In genomic region chr6:162245831-162246230, GRCh38 we compare ENCODE assay signal across 20 cellular contexts.
"Had no signal": no experiment of that assay in that cellular context is flagged by ENCODE, and none has a peak within 500 bp of the region (broad histone marks: within the 10 kb centered on the region; RNA-seq: fewer than 3 reads in every experiment).

No MANE protein-coding gene starts in this region.

- H3K27ac ChIP-seq: foreskin keratinocyte, parathyroid adenoma, prostate gland, testis, tibial nerve, upper lobe of right lung, vagina had no signal

- DNase-seq: effector CD4-positive, alpha-beta T cell; endodermal cell; erythroblast; foreskin keratinocyte; head of caudate nucleus; hypothalamus; kidney glomerular epithelial cell; mammary epithelial cell; naive thymus-derived CD4-positive, alpha-beta T cell; nephron progenitor cell; stimulated activated CD4-positive, alpha-beta T cell treated with anti-CD3 and anti-CD28 coated beads, Interleukin-2, amount 100 ng/mL, for 24 hours; stimulated activated CD4-positive, alpha-beta T cell treated with anti-CD3 and anti-CD28 coated beads, Interleukin-4, amount 100 ng/mL, for 4 hours; stimulated activated naive B cell treated with anti-CD40 and anti-IgM and Interleukin-4, amounts not matched to agents 10 μg/mL and 1 μg/mL and 100 μg/mL, for 72 hours; stimulated activated naive CD8-positive, alpha-beta T cell treated with anti-CD3 and anti-CD28 coated beads, Interleukin-15, amount 100 ng/mL, for 72 hours; testis; upper lobe of right lung had no signal

- H3K4me1 ChIP-seq: foreskin keratinocyte, parathyroid adenoma, prostate gland, testis, tibial nerve, upper lobe of right lung, vagina had no signal

- H3K9ac ChIP-seq: parathyroid adenoma had no signal

- H2AFZ ChIP-seq: parathyroid adenoma had no signal

- H3K36me3 ChIP-seq: prostate gland, upper lobe of right lung, vagina had no signal

- H3K4me3 ChIP-seq: prostate gland, testis, tibial nerve, upper lobe of right lung, vagina had no signal

- H3K79me2 ChIP-seq: parathyroid adenoma had no signal

- H3K9me3 ChIP-seq: prostate gland, testis, tibial nerve, upper lobe of right lung, vagina had no signal

- H3K27me3 ChIP-seq: foreskin keratinocyte, testis, tibial nerve, upper lobe of right lung, vagina had no signal
